In the genomic region with DNA sequence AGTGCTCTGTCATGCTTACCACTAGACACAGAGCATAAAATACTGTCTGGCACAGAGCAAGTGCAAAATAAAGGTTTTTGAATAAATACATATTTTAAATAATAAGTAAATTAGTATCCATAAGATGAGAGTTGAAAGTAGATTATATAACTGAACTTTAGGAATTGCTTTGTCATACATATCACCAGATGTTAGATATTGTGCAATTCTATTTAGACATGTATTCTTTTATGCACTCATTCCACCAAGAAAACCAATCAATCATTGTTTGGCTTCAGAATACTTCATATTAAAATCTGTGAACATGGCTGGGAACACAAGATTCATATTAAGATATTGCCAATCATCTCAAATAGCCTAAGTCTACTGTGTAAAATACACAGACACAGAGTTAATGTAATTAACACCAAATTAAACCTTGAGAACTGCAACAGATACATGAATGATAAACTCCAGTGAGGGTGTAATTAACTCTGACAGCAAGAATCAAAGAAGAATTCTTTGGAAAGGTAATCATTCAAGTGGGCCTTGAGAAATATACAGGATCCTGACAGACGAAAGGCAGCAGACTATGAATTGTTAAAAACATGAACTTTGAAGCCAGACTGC, we compare ENCODE assay signal across 21 cellular contexts.
A peak's percentile ranks its signal among the peaks of the same experiment; 100 is the strongest.
DNase-seq lines count a peak whose midpoint lies in the region; ATAC-seq and TF ChIP-seq lines count a peak whose summit lies in the region.
"Had no signal": no experiment of that assay in that cellular context is flagged by ENCODE, and none has a peak within 500 bp of the region (broad histone marks: within the 10 kb centered on the region; RNA-seq: fewer than 3 reads in every experiment).

No MANE protein-coding gene starts in this region.

- H3K27me3 Mint-ChIP-seq in HFFc6 (ENCODE audit: insufficient read depth), result peaks cover 2% of the 10 kb centered on the region; the same call in 1 of the 2 replicates

- no peak overlapping the region for H3K27ac Mint-ChIP-seq in HFFc6
- H3K27ac Mint-ChIP-seq: CD4-positive, alpha-beta memory T cell had no signal

- H3K4me1 ChIP-seq in GM23248 (ENCODE audit: insufficient read depth), result peaks cover 23% of the 10 kb centered on the region
- H3K4me1 ChIP-seq in SK-N-SH (ENCODE audit: control insufficient read depth in 1 of 2, insufficient read depth in 2 of 2, low read depth in 1 of 2, low read length in 1 of 2), result peaks cover under 1 to 6% of the 10 kb centered on the region in 2 experiments; a peak in 2 of 4 replicates
- H3K4me1 ChIP-seq in fibroblast of lung (ENCODE audit: control insufficient read depth, extremely low read depth, insufficient read depth, low read length), result no peaks in the 10 kb centered on the region
- H3K4me1 ChIP-seq: HAP-1 had no signal

- H3K9me2 ChIP-seq in GM23248 (ENCODE audit: insufficient read depth) (no peaks in the 10 kb centered on the region), SK-N-SH (no peaks in the 10 kb centered on the region)

- H3K9ac ChIP-seq in GM23248, result no peak overlapping the region
- no peak overlapping the region for H3K9ac ChIP-seq in SK-N-SH
- H3K9ac ChIP-seq in fibroblast of lung (ENCODE audit: insufficient read depth, low read length), result no peak overlapping the region

- peaks cover 45% of the 10 kb centered on the region for H3K4me1 Mint-ChIP-seq in HFFc6 (ENCODE audit: low read depth)
- H3K4me1 Mint-ChIP-seq: CD4-positive, alpha-beta memory T cell had no signal

- H3K4me3 ChIP-seq in GM23248 (no peak overlapping the region), SK-N-SH (ENCODE audit: low read depth in 2 of 2, low read length in 1 of 2) (no peak overlapping the region), fibroblast of lung (replicated peaks in 1 of 4; ENCODE audit: control extremely low read depth in 1 of 4, insufficient read depth in 1 of 4, low read depth in 3 of 4, low read length in 4 of 4) (no peak overlapping the region)
- H3K4me3 ChIP-seq: HAP-1 had no signal

- H3K4me3 Mint-ChIP-seq in HFFc6, result no peak overlapping the region
- H3K4me3 Mint-ChIP-seq: CD4-positive, alpha-beta memory T cell had no signal

- H3K9me3 Mint-ChIP-seq in HFFc6, result no peaks in the 10 kb centered on the region

- H2AFZ ChIP-seq in GM23248, result no peak overlapping the region
- H2AFZ ChIP-seq in SK-N-SH (ENCODE audit: low read depth), result no peak overlapping the region
- no peak overlapping the region for H2AFZ ChIP-seq in fibroblast of lung (ENCODE audit: low read length)

- H3K36me3 ChIP-seq in GM23248 (ENCODE audit: low read depth) (0 out of 2 replicates have a peak, but pooled peaks cover 4% of the 10 kb centered on the region), SK-N-SH (replicated peaks in 1 of 2; ENCODE audit: control insufficient read depth in 1 of 2, insufficient read depth in 2 of 2, low read length in 1 of 2) (peaks cover 0 to 20% of the 10 kb centered on the region in 2 experiments), fibroblast of lung (ENCODE audit: control insufficient read depth, insufficient read depth, low read length) (no peaks in the 10 kb centered on the region)
- H3K36me3 ChIP-seq: HAP-1 had no signal

- no peak for ATAC-seq in GM19463 (IDR thresholded peaks at IDR 0.05; ENCODE audit: unreplicated experiment)

- TF ChIP-seq CTCF in SK-N-SH (IDR thresholded peaks at IDR 0.05) (no peak), fibroblast of lung (conservative IDR thresholded peaks at IDR 0.05 in 1 of 2, IDR thresholded peaks at IDR 0.05 in 1 of 2; ENCODE audit: low read depth in 1 of 2, low read length in 2 of 2) (no peak), HFFc6 (IDR thresholded peaks at IDR 0.05) (no peak)

- H3F3A ChIP-seq in GM23248 (ENCODE audit: insufficient read depth) (peaks cover 24% of the 10 kb centered on the region), SK-N-SH (replicated peaks; ENCODE audit: insufficient read depth) (peaks cover 7% of the 10 kb centered on the region)

- in situ Hi-C loops in GM23248 (cut with MboI), result no loop called here

- DNase-seq in GM23248 (peak; percentile 13), SK-N-SH (peak; percentile 34), fibroblast of lung (ENCODE audit: low read depth in 2 of 2) (peak; percentile 9 to 17), iris pigment epithelial cell (ENCODE audit: low read depth) (peak; percentile 11), HFFc6 (no peak), HK-2 (ENCODE audit: unreplicated experiment) (no peak)
- DNase-seq: AML-193; C1 segment of cervical spinal cord; CD4-positive, alpha-beta memory T cell; COR-L47; DMS53; GOT3; KBM-7; NCI-H1105; NCI-H1436 treated with DMSO at 0.1 percent for 48 hours; NCI-H187 treated with DMSO at 0.1 percent for 48 hours; NCI-H2107; NCI-H524 treated with DMSO at 0.1 percent for 48 hours; NCI-H774 had no signal

- no peak overlapping the region for H3K27ac ChIP-seq in GM23248
- H3K27ac ChIP-seq in SK-N-SH (ENCODE audit: low read depth in 2 of 2, low read length in 1 of 2), result no peak overlapping the region
- no peak overlapping the region for H3K27ac ChIP-seq in fibroblast of lung (ENCODE audit: insufficient read depth, low read length)

- H3K79me2 ChIP-seq in GM23248 (ENCODE audit: insufficient read depth) (no peaks in the 10 kb centered on the region), SK-N-SH (ENCODE audit: insufficient read depth) (no peaks in the 10 kb centered on the region), fibroblast of lung (ENCODE audit: control insufficient read depth, insufficient read depth, low read length) (no peaks in the 10 kb centered on the region)

- POLR2A ChIA-PET in SK-N-SH (lab: Yijun Ruan, JAX), result no interaction called here

- no peaks in the 10 kb centered on the region for H3K27me3 ChIP-seq in GM23248 (replicated peaks; ENCODE audit: insufficient read depth)
- H3K27me3 ChIP-seq in SK-N-SH (ENCODE audit: insufficient read depth), result no peaks in the 10 kb centered on the region
- H3K27me3 ChIP-seq in fibroblast of lung (ENCODE audit: control insufficient read depth, insufficient read depth, low read length), result no peaks in the 10 kb centered on the region

- H4K20me1 ChIP-seq in GM23248 (ENCODE audit: insufficient read depth), result no peaks in the 10 kb centered on the region
- no peaks in the 10 kb centered on the region for H4K20me1 ChIP-seq in SK-N-SH (ENCODE audit: insufficient read depth)
- H4K20me1 ChIP-seq in fibroblast of lung (ENCODE audit: control insufficient read depth, extremely low read depth, insufficient read depth, low read length), result no peaks in the 10 kb centered on the region

- no peaks in the 10 kb centered on the region for H3K9me3 ChIP-seq in GM23248 (ENCODE audit: low read depth)
- no peaks in the 10 kb centered on the region for H3K9me3 ChIP-seq in SK-N-SH
- no peaks in the 10 kb centered on the region for H3K9me3 ChIP-seq in fibroblast of lung (ENCODE audit: control insufficient read depth, insufficient read depth, low read depth, low read length)
- H3K9me3 ChIP-seq: HAP-1 had no signal

- H3K4me2 ChIP-seq in GM23248 (ENCODE audit: unreplicated experiment) (no peak overlapping the region), SK-N-SH (no peak overlapping the region), fibroblast of lung (ENCODE audit: extremely low read depth, insufficient read depth, low read length) (no peak overlapping the region)

- CTCF ChIA-PET in SK-N-SH (lab: Yijun Ruan, JAX), result no interaction called here

- H3K36me3 Mint-ChIP-seq in HFFc6 (ENCODE audit: low read depth), result peaks cover 6% of the 10 kb centered on the region
- H3K36me3 Mint-ChIP-seq: CD4-positive, alpha-beta memory T cell had no signal

- WGBS in GM23248 (ENCODE audit: low coverage in 1 of 2, low lambda C conversion rate in 2 of 2, missing lambda C conversion rate in 2 of 2), 2 experiments, result 85 to 100% methylated on average over 1 of the region's 1 CpG
- WGBS in SK-N-SH (ENCODE audit: low lambda C conversion rate), result 91% methylated on average over 1 of the region's 1 CpG

- TF ChIP-seq EP300 in SK-N-SH (IDR thresholded peaks at IDR 0.05; ENCODE audit: borderline replicate concordance in 1 of 2, low read depth in 1 of 2, low read length in 1 of 2), result peak in 1 of 2 experiments; percentile 10; a peak in 1 of 4 replicates

- TF ChIP-seq RAD21 in SK-N-SH (IDR thresholded peaks at IDR 0.05; ENCODE audit: low read length), result no peak

TF ChIP-seq in SK-N-SH, 30 proteins besides CTCF, POLR2A, EP300 and RAD21:
- TF ChIP-seq PBX3 (IDR thresholded peaks at IDR 0.05) (peak; percentile 32; the same call in 1 of the 2 replicates), GATA2 (CRISPR knock-in tag; IDR thresholded peaks at IDR 0.05) (peak; percentile 63), ELF1 (IDR thresholded peaks at IDR 0.05) (no peak), TCF12 (IDR thresholded peaks at IDR 0.05) (no peak), NFIC (IDR thresholded peaks at IDR 0.05; ENCODE audit: borderline replicate concordance) (no peak), FOSL2 (IDR thresholded peaks at IDR 0.05; ENCODE audit: borderline replicate concordance, low read depth) (no peak), FOXM1 (IDR thresholded peaks at IDR 0.05; ENCODE audit: low read depth) (no peak)

Comparison
In these comparisons a context has a peak if more than half of its experiments do, and no peak if none do; other contexts are left out.
1. DNase-seq: peak in GM23248 (single experiment), SK-N-SH (single experiment), fibroblast of lung (2 of 2) and iris pigment epithelial cell (single experiment); none in HFFc6 (single experiment) and HK-2 (single experiment).